10 cellular contexts compared by ENCODE assay signal in the genomic region with DNA sequence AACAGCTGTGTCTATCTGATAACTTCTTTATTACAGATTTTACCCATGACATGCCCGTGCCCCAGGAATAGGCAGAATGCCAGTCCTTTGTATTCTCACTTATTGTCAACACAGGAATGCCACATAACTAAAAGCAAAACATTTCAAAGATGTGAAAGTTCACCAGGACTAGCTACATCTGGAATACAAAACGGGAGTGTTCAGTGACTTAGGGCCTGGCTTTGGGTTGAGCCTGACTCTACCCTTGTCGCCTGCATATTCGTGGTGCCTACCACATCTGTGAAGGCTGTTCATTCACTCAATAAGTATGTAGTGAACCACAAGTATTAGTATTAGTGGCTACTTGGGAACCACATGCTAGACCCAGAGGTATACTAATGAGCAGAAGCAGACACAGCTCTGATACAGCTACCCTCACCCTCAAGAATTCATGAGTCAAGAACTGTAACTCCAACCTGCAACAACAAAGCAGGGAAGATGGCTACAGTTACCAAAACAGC. TPM values are rescaled to one million over a fixed set of nuclear protein-coding genes. Genes with fewer than 3 reads are reported as not detected.
DNase-seq lines count a peak whose midpoint lies in the region; ATAC-seq, FAIRE-seq and TF ChIP-seq lines count a peak whose summit lies in the region.
"Had no signal": no experiment of that assay in that cellular context is flagged by ENCODE, and none has a peak within 500 bp of the region (broad histone marks: within the 10 kb centered on the region; RNA-seq: fewer than 3 reads in every experiment).

No MANE protein-coding gene starts in this region.

- peaks cover 77% of the 10 kb centered on the region for H3K4me1 Mint-ChIP-seq in central memory CD8-positive, alpha-beta T cell

- peak; percentile 87 for FAIRE-seq in GM19239 (lab: Jason Lieb, UNC)
- FAIRE-seq: endometrium had no signal

- peak; percentile 93 for DNase-seq in AG10803 (ENCODE audit: low read depth)
- DNase-seq in GM19239 (ENCODE audit: insufficient read length, low spot score): no peak
- DNase-seq in central memory CD8-positive, alpha-beta T cell (ENCODE audit: low spot score in 2 of 2): no peak
- peak; percentile 95 for DNase-seq in renal cortical epithelial cell (ENCODE audit: low read depth)
- no peak for DNase-seq in SKM-1 treated with dmso at 0.1 percent for 144 hours (lab: John Stamatoyannopoulos, UW; ENCODE audit: unreplicated experiment)
- DNase-seq in NCI-H82 (lab: John Stamatoyannopoulos, UW): no peak
- DNase-seq in GM13976 (ENCODE audit: low spot score): no peak

- H3K27ac Mint-ChIP-seq in central memory CD8-positive, alpha-beta T cell (ENCODE audit: low read depth): peak overlapping the region; percentile 95

- TF ChIP-seq CTCF in AG10803 (conservative IDR thresholded peaks at IDR 0.05; ENCODE audit: low read length) (no peak), GM13976 (IDR thresholded peaks at IDR 0.05; ENCODE audit: borderline replicate concordance, control extremely low read depth, extremely low read depth, insufficient read depth, missing control alignments) (no peak)

- peaks cover 5% of the 10 kb centered on the region for H3K36me3 Mint-ChIP-seq in central memory CD8-positive, alpha-beta T cell (ENCODE audit: insufficient read depth)

- H3K9me3 Mint-ChIP-seq in central memory CD8-positive, alpha-beta T cell: no peaks in the 10 kb centered on the region

- no peak overlapping the region for H3K4me3 ChIP-seq in AG10803 (ENCODE audit: low read length)

- no peaks in the 10 kb centered on the region for H3K27me3 Mint-ChIP-seq in central memory CD8-positive, alpha-beta T cell

- in situ Hi-C loops in GM13976 (cut with MboI; ENCODE audit: low sequenced_read_pairs, unreplicated experiment): no loop called here

- peak overlapping the region; percentile 84 for H3K4me3 Mint-ChIP-seq in central memory CD8-positive, alpha-beta T cell

- ATAC-seq in HG03457 (IDR thresholded peaks at IDR 0.05; ENCODE audit: unreplicated experiment): peak; percentile 47
- ATAC-seq in central memory CD8-positive, alpha-beta T cell (replicated peaks; ENCODE audit: extremely low read depth, poor library complexity, severe bottlenecking): peak; percentile 24
- ATAC-seq: HCT116 had no signal

RNA-seq across cellular contexts. Expression of gene TNFSF10, which starts 2.8 kb away (rescaled TPM):
- 398 and 575 TPM in 2 replicates for total RNA-seq in renal cortical epithelial cell

Comparison
In these comparisons a context has a peak if more than half of its experiments do, and no peak if none do; other contexts are left out.
1. DNase-seq: peak in AG10803 (single experiment) and renal cortical epithelial cell (single experiment); none in GM19239 (single experiment), central memory CD8-positive, alpha-beta T cell (0 of 2), SKM-1 treated with dmso at 0.1 percent for 144 hours (single experiment), NCI-H82 (single experiment) and GM13976 (single experiment).